Comparison of ENCODE assay signal across 8 cellular contexts in genomic region chr22:49724030-49724892, GRCh38.
DNase-seq lines count a peak whose midpoint lies in the region; ATAC-seq and TF ChIP-seq lines count a peak whose summit lies in the region.

No MANE protein-coding gene starts in this region.

- WGBS in prostate gland: 55% methylated on average over 48 of the region's 54 CpGs

- intact Hi-C loops in CD14-positive monocyte (cut with micrococcal nuclease): no loop called here
- intact Hi-C loops in prostate gland (cut with DNase I): no loop called here

- no peaks in the 10 kb centered on the region for H3K9me3 ChIP-seq in prostate gland

- H3K36me3 Mint-ChIP-seq in CD14-positive monocyte: no peaks in the 10 kb centered on the region
- no peaks in the 10 kb centered on the region for H3K36me3 Mint-ChIP-seq in naive thymus-derived CD8-positive, alpha-beta T cell

- H3K27me3 ChIP-seq in prostate gland (replicated peaks; ENCODE audit: insufficient read depth): peaks cover 9% of the 10 kb centered on the region

- H3K9me3 Mint-ChIP-seq in CD14-positive monocyte: peaks cover 0 to 13% (median 5%) of the 10 kb centered on the region in 7 donors
- no peaks in the 10 kb centered on the region for H3K9me3 Mint-ChIP-seq in naive thymus-derived CD8-positive, alpha-beta T cell

- H3K36me3 ChIP-seq in prostate gland: no peaks in the 10 kb centered on the region

- DNase-seq in CD14-positive monocyte (ENCODE audit: low spot score) (no peak), NCI-H1105 treated with DMSO at 0.1 percent for 48 hours (lab: John Stamatoyannopoulos, UW) (peak; percentile 55), NOMO-1 treated with dmso at 0.1 percent for 144 hours (lab: John Stamatoyannopoulos, UW; ENCODE audit: unreplicated experiment) (no peak), prostate gland (ENCODE audit: low spot score) (no peak)
- DNase-seq in activated effector memory CD4-positive, alpha-beta T cell treated with Interleukin-2 at 50 U/mL for 16 hours: peak; percentile 38
- DNase-seq in naive thymus-derived CD8-positive, alpha-beta T cell: peak in 5 of 10 donors; percentile 15 to 36 (median 20)

- H3K4me3 Mint-ChIP-seq in CD14-positive monocyte: peak overlapping the region; percentile 71 to 89
- peak overlapping the region; percentile 85 to 100 (median 93) for H3K4me3 Mint-ChIP-seq in naive thymus-derived CD8-positive, alpha-beta T cell

- H3K27ac Mint-ChIP-seq in CD14-positive monocyte: peak overlapping the region in 1 of 7 donors; percentile 5
- peak overlapping the region; percentile 75 to 99 (median 90) for H3K27ac Mint-ChIP-seq in naive thymus-derived CD8-positive, alpha-beta T cell

- POLR2A ChIA-PET in naive thymus-derived CD8-positive, alpha-beta T cell (lab: Charles Lee): no interaction called here

- H3K4me1 ChIP-seq in prostate gland (replicated peaks): no peaks in the 10 kb centered on the region

- no peak for TF ChIP-seq POLR2A in prostate gland (IDR thresholded peaks at IDR 0.05)

- H3K4me1 Mint-ChIP-seq in CD14-positive monocyte: peaks cover 8% of the 10 kb centered on the region
- peaks cover 13 to 27% (median 18%) of the 10 kb centered on the region in 4 donors for H3K4me1 Mint-ChIP-seq in naive thymus-derived CD8-positive, alpha-beta T cell

- H3K27me3 Mint-ChIP-seq in CD14-positive monocyte (ENCODE audit: low read depth in 3 of 3): peaks cover 66 to 68% (median 66%) of the 10 kb centered on the region in 3 donors
- peaks cover 2 to 25% (median 16%) of the 10 kb centered on the region in 5 donors for H3K27me3 Mint-ChIP-seq in naive thymus-derived CD8-positive, alpha-beta T cell

- peak overlapping the region in 1 of 2 donors; percentile 7 for H3K4me3 ChIP-seq in prostate gland

- TF ChIP-seq CTCF in CD14-positive monocyte (IDR thresholded peaks at IDR 0.05) (no peak), prostate gland (IDR thresholded peaks at IDR 0.05) (no peak)

- H3K27ac ChIP-seq in prostate gland: no peak overlapping the region

- ATAC-seq in naive thymus-derived CD8-positive, alpha-beta T cell: peak; percentile 33 to 55
- ATAC-seq in GM18517 (IDR thresholded peaks at IDR 0.05; ENCODE audit: unreplicated experiment) (no peak), HG03457 (IDR thresholded peaks at IDR 0.05; ENCODE audit: unreplicated experiment) (no peak)

Comparison
In these comparisons a context has a peak if more than half of its experiments do, and no peak if none do; other contexts are left out.
1. DNase-seq: peak in NCI-H1105 treated with DMSO at 0.1 percent for 48 hours (single experiment) and activated effector memory CD4-positive, alpha-beta T cell treated with Interleukin-2 at 50 U/mL for 16 hours (single experiment); none in CD14-positive monocyte (single experiment), NOMO-1 treated with dmso at 0.1 percent for 144 hours (single experiment) and prostate gland (single experiment).
2. ATAC-seq: peak in naive thymus-derived CD8-positive, alpha-beta T cell (2 of 2); none in GM18517 (single experiment) and HG03457 (single experiment).